14 cellular contexts compared by ENCODE assay signal in the genomic region with DNA sequence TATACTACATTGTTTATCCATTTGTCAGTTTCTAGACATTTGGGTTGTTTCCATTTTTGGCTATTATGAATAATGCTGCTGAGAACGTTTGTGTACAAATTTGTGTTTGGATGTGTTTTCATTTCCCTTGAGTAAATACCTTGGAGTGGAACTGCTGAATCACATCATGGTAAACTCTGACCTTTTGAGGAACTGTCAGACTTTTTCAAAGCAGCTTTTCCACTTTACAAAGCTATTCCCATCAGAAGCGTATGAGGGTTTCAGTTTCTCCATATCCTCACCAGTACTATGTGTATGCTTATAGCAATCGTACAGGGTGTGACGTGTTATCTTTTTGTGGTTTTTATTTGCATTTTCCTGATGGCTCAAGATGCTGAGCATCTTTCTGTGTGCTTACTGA.
A peak's percentile ranks its signal among the peaks of the same experiment; 100 is the strongest.
DNase-seq lines count a peak whose midpoint lies in the region; ATAC-seq, FAIRE-seq and TF ChIP-seq lines count a peak whose summit lies in the region.
"Had no signal": no experiment of that assay in that cellular context is flagged by ENCODE, and none has a peak within 500 bp of the region (broad histone marks: within the 10 kb centered on the region; RNA-seq: fewer than 3 reads in every experiment).

No MANE protein-coding gene starts in this region.

- no peaks in the 10 kb centered on the region for H3K27me3 Mint-ChIP-seq in osteocyte (ENCODE audit: unreplicated experiment)
- H3K27me3 Mint-ChIP-seq in activated naive CD4-positive, alpha-beta T cell treated with anti-CD3 and anti-CD28 coated beads, Interleukin-2, amount 10 ng/mL, durations not matched to agents 7 days and 5 days, result peaks cover 4% of the 10 kb centered on the region
- H3K27me3 Mint-ChIP-seq: CD4-positive, alpha-beta memory T cell had no signal

- H3K4me3 ChIP-seq in bronchial epithelial cell (ENCODE audit: low read depth, low read length), result no peak overlapping the region
- H3K4me3 ChIP-seq: SJSA1 had no signal

- peak overlapping the region; percentile 25 for H3K27ac Mint-ChIP-seq in osteocyte (ENCODE audit: unreplicated experiment)
- no peak overlapping the region for H3K27ac Mint-ChIP-seq in activated naive CD4-positive, alpha-beta T cell treated with anti-CD3 and anti-CD28 coated beads, Interleukin-2, amount 10 ng/mL, durations not matched to agents 7 days and 5 days
- H3K27ac Mint-ChIP-seq: CD4-positive, alpha-beta memory T cell had no signal

- CTCF ChIA-PET in activated naive CD4-positive, alpha-beta T cell treated with anti-CD3 and anti-CD28 coated beads, Interleukin-2, amount 10 ng/mL, durations not matched to agents 7 days and 5 days (lab: Charles Lee), result no interaction called here

- no peaks in the 10 kb centered on the region for H3K36me3 ChIP-seq in bronchial epithelial cell (ENCODE audit: control insufficient read depth, insufficient read depth, low read length)
- H3K36me3 ChIP-seq: SJSA1, WERI-Rb-1 had no signal

- ATAC-seq in GM18870 (IDR thresholded peaks at IDR 0.05; ENCODE audit: unreplicated experiment) (peak; percentile 73), GM18498 (IDR thresholded peaks at IDR 0.05; ENCODE audit: unreplicated experiment) (no peak), HG02884 (IDR thresholded peaks at IDR 0.05; ENCODE audit: unreplicated experiment) (no peak)

- H3K4me1 Mint-ChIP-seq in osteocyte (ENCODE audit: unreplicated experiment), result peaks cover 48% of the 10 kb centered on the region
- no peaks in the 10 kb centered on the region for H3K4me1 Mint-ChIP-seq in activated naive CD4-positive, alpha-beta T cell treated with anti-CD3 and anti-CD28 coated beads, Interleukin-2, amount 10 ng/mL, durations not matched to agents 7 days and 5 days
- H3K4me1 Mint-ChIP-seq: CD4-positive, alpha-beta memory T cell had no signal

- peaks cover 33% of the 10 kb centered on the region for H3K36me3 Mint-ChIP-seq in osteocyte (ENCODE audit: unreplicated experiment)
- no peaks in the 10 kb centered on the region for H3K36me3 Mint-ChIP-seq in activated naive CD4-positive, alpha-beta T cell treated with anti-CD3 and anti-CD28 coated beads, Interleukin-2, amount 10 ng/mL, durations not matched to agents 7 days and 5 days

- H3K4me3 Mint-ChIP-seq in osteocyte (ENCODE audit: unreplicated experiment), result no peak overlapping the region
- no peak overlapping the region for H3K4me3 Mint-ChIP-seq in activated naive CD4-positive, alpha-beta T cell treated with anti-CD3 and anti-CD28 coated beads, Interleukin-2, amount 10 ng/mL, durations not matched to agents 7 days and 5 days
- H3K4me3 Mint-ChIP-seq: CD4-positive, alpha-beta memory T cell had no signal

- TF ChIP-seq CTCF in bronchial epithelial cell (IDR thresholded peaks at IDR 0.05; ENCODE audit: insufficient read depth, low read length, severe bottlenecking), result no peak
- no peak for TF ChIP-seq CTCF in osteocyte (IDR thresholded peaks at IDR 0.05)

- no peaks in the 10 kb centered on the region for H3K9me3 Mint-ChIP-seq in osteocyte (ENCODE audit: unreplicated experiment)
- H3K9me3 Mint-ChIP-seq in activated naive CD4-positive, alpha-beta T cell treated with anti-CD3 and anti-CD28 coated beads, Interleukin-2, amount 10 ng/mL, durations not matched to agents 7 days and 5 days, result no peaks in the 10 kb centered on the region
- H3K9me3 Mint-ChIP-seq: CD4-positive, alpha-beta memory T cell had no signal

- FAIRE-seq in bronchial epithelial cell (lab: Jason Lieb, UNC), result no peak

- H3K27me3 ChIP-seq in bronchial epithelial cell (ENCODE audit: control insufficient read depth, insufficient read depth, low read length), result no peaks in the 10 kb centered on the region
- H3K27me3 ChIP-seq: SJSA1 had no signal

- DNase-seq in HuH-7 (ENCODE audit: low spot score) (peak; percentile 6), bronchial epithelial cell (ENCODE audit: low read depth) (peak; percentile 61), osteocyte (ENCODE audit: extremely low spot score, unreplicated experiment) (no peak), foreskin melanocyte (no peak)
- DNase-seq in activated naive CD4-positive, alpha-beta T cell treated with anti-CD3 and anti-CD28 coated beads, Interleukin-2, amount 10 ng/mL, durations not matched to agents 7 days and 5 days, result no peak
- DNase-seq: amygdala; CD4-positive, alpha-beta memory T cell; NCI-H1092; NCI-H510A treated with DMSO at 0.1 percent for 48 hours; WERI-Rb-1 had no signal

Comparison
In these comparisons a context has a peak if more than half of its experiments do, and no peak if none do; other contexts are left out.
1. DNase-seq: peak in HuH-7 (single experiment) and bronchial epithelial cell (single experiment); none in osteocyte (single experiment), foreskin melanocyte (single experiment) and activated naive CD4-positive, alpha-beta T cell treated with anti-CD3 and anti-CD28 coated beads, Interleukin-2, amount 10 ng/mL, durations not matched to agents 7 days and 5 days (single experiment).